In genomic region chrX:148592595-148592994, GRCh38 we compare ENCODE assay signal across 18 cellular contexts.
DNase-seq lines count a peak whose midpoint lies in the region; ATAC-seq, FAIRE-seq and TF ChIP-seq lines count a peak whose summit lies in the region.
"Had no signal": no experiment of that assay in that cellular context is flagged by ENCODE, and none has a peak within 500 bp of the region (broad histone marks: within the 10 kb centered on the region; RNA-seq: fewer than 3 reads in every experiment).

No MANE protein-coding gene starts in this region.

- H3K9ac ChIP-seq in BLaER1 treated with 17β-estradiol and CSF1 and Interleukin-3, amounts not matched to agents 10 nM and 100 nM: no peak overlapping the region
- H3K9ac ChIP-seq in Karpas-422 (ENCODE audit: low read length) (no peak overlapping the region), SU-DHL-6 (ENCODE audit: low read length) (peak overlapping the region; percentile 20; the same call in 1 of the 2 replicates), H1 (replicated peaks in 1 of 4; ENCODE audit: extremely low read depth in 1 of 4, low read depth in 3 of 4, low read length in 3 of 4) (no peak overlapping the region)
- H3K9ac ChIP-seq: GM23248 had no signal

- H3K79me1 ChIP-seq in H1 (ENCODE audit: low read depth, low read length): no peaks in the 10 kb centered on the region

- no peak for TF ChIP-seq POLR2A in H1 (IDR thresholded peaks at IDR 0.05; ENCODE audit: control extremely low read depth in 1 of 2, low read depth in 2 of 2, low read length in 2 of 2)

- CTCF ChIA-PET in H1 (lab: Charles Lee; ENCODE audit: partially characterized antibody): interaction anchor here (1.3 to 2.0 kb wide), 2 partner anchors 40 to 93 kb away, joined by 4 to 5 read pairs; no protein-coding TSS in a partner anchor

- intact Hi-C loops in heart right ventricle (cut with DNase I): no loop called here

- TF ChIP-seq CTCF in SU-DHL-6 (IDR thresholded peaks at IDR 0.05; ENCODE audit: insufficient read depth, low read length, poor library complexity, severe bottlenecking) (no peak), H1 (IDR thresholded peaks at IDR 0.05; ENCODE audit: control extremely low read depth in 1 of 3, insufficient read depth in 1 of 3, low read depth in 1 of 3, low read length in 3 of 3) (no peak), heart right ventricle (IDR thresholded peaks at IDR 0.05) (no peak)

- FAIRE-seq in H1 (lab: Jason Lieb, UNC): no peak
- FAIRE-seq: GM12892 had no signal

- no peak overlapping the region for H2AK5ac ChIP-seq in H1 (ENCODE audit: low read depth, low read length)

- H3K79me2 ChIP-seq in Karpas-422 (ENCODE audit: low read length) (peaks cover 98% of the 10 kb centered on the region), SU-DHL-6 (ENCODE audit: insufficient read depth, low read length) (peaks cover 100% of the 10 kb centered on the region), H1 (ENCODE audit: control insufficient read depth in 1 of 2, insufficient read depth in 2 of 2, low read length in 2 of 2) (no peaks in the 10 kb centered on the region)

- no peak overlapping the region for H3K4me3 ChIP-seq in BLaER1 treated with 17β-estradiol and CSF1 and Interleukin-3, amounts not matched to agents 10 nM and 100 nM
- H3K4me3 ChIP-seq in Karpas-422 (ENCODE audit: low read length): no peak overlapping the region
- no peak overlapping the region for H3K4me3 ChIP-seq in SU-DHL-6 (ENCODE audit: insufficient read depth, low read length, poor library complexity, severe bottlenecking)
- no peak overlapping the region for H3K4me3 ChIP-seq in H1 (ENCODE audit: extremely low read depth in 1 of 4, insufficient read depth in 2 of 4, low read depth in 3 of 4, low read length in 4 of 4)
- no peak overlapping the region for H3K4me3 ChIP-seq in heart right ventricle
- H3K4me3 ChIP-seq: GM23248 had no signal

- 50% methylated on average over 1 of the region's 1 CpG; no CpG with 5 or more reads in 1 of the 2 experiments for WGBS in H1 (ENCODE audit: extremely low coverage in 1 of 2, insufficient coverage in 1 of 2, insufficient read length in 1 of 2, insufficient replicate concordance in 2 of 2, low coverage in 1 of 2, low lambda C conversion rate in 2 of 2, missing lambda C conversion rate in 1 of 2), 2 experiments
- 55 to 75% methylated on average over 1 of the region's 1 CpG for WGBS in heart right ventricle, 2 donors

- H4K20me1 ChIP-seq in BLaER1 treated with 17β-estradiol and CSF1 and Interleukin-3, amounts not matched to agents 10 nM and 100 nM: peaks cover 0 to 68% (median 4%) of the 10 kb centered on the region in 11 experiments; a peak in 6 of 22 replicates
- no peaks in the 10 kb centered on the region for H4K20me1 ChIP-seq in Karpas-422 (ENCODE audit: insufficient read depth, low read depth, low read length)
- no peaks in the 10 kb centered on the region for H4K20me1 ChIP-seq in SU-DHL-6 (ENCODE audit: low read depth, low read length)
- H4K20me1 ChIP-seq in H1 (replicated peaks in 1 of 2; ENCODE audit: control insufficient read depth in 1 of 2, insufficient read depth in 2 of 2, low read length in 2 of 2): no peaks in the 10 kb centered on the region

- H3K4me1 ChIP-seq in BLaER1 treated with 17β-estradiol and CSF1 and Interleukin-3, amounts not matched to agents 10 nM and 100 nM: peaks cover 0 to 50% (median 17%) of the 10 kb centered on the region in 10 experiments; a peak in 14 of 20 replicates
- H3K4me1 ChIP-seq in Karpas-422 (ENCODE audit: low read length) (peaks cover 94% of the 10 kb centered on the region), H1 (replicated peaks in 1 of 4; ENCODE audit: control insufficient read depth in 3 of 4, insufficient read depth in 4 of 4, low read length in 3 of 4) (no peaks in the 10 kb centered on the region; a peak in 1 of 7 replicates), heart right ventricle (no peaks in the 10 kb centered on the region)

- H3K9me3 ChIP-seq in BLaER1 treated with 17β-estradiol and CSF1 and Interleukin-3, amounts not matched to agents 10 nM and 100 nM (replicated peaks in 1 of 11): peaks cover 0 to 42% (median 22%) of the 10 kb centered on the region in 11 experiments; a peak in 14 of 22 replicates
- no peaks in the 10 kb centered on the region for H3K9me3 ChIP-seq in Karpas-422 (ENCODE audit: low read length)
- H3K9me3 ChIP-seq in SU-DHL-6 (ENCODE audit: insufficient read depth, low read length): no peaks in the 10 kb centered on the region
- H3K9me3 ChIP-seq in H1 (ENCODE audit: insufficient read depth in 2 of 2, low read depth in 1 of 2, low read length in 1 of 2): no peaks in the 10 kb centered on the region
- H3K9me3 ChIP-seq in heart right ventricle: no peaks in the 10 kb centered on the region

- TF ChIP-seq RAD21 in H1 (IDR thresholded peaks at IDR 0.05 in 1 of 2, conservative IDR thresholded peaks at IDR 0.05 in 1 of 2; ENCODE audit: low read depth in 2 of 2, low read length in 2 of 2): no peak

- no peak overlapping the region for H3K14ac ChIP-seq in H1 (ENCODE audit: insufficient read length)

- H2BK120ac ChIP-seq in H1 (replicated peaks; ENCODE audit: low read depth, low read length): no peak overlapping the region

- no peaks in the 10 kb centered on the region for H3K23me2 ChIP-seq in H1 (ENCODE audit: low read depth, low read length)

- ATAC-seq in heart right ventricle: no peak

- POLR2A ChIA-PET in H1 (lab: Charles Lee; ENCODE audit: partially characterized antibody): no interaction called here

- no peak overlapping the region for H3K56ac ChIP-seq in H1 (replicated peaks; ENCODE audit: insufficient read length, low read depth, low read length)

- no peak for TF ChIP-seq EP300 in H1 (IDR thresholded peaks at IDR 0.05; ENCODE audit: borderline replicate concordance in 1 of 2, low read depth in 2 of 2, low read length in 2 of 2)

- no peak overlapping the region for H3K4ac ChIP-seq in H1 (replicated peaks; ENCODE audit: insufficient read length, low read depth, low read length)

- DNase-seq in Karpas-422: no peak
- DNase-seq in H1 (ENCODE audit: low read depth in 1 of 2, low spot score in 2 of 2): no peak
- DNase-seq in NCI-H526 treated with DMSO at 0.1 percent for 48 hours (lab: John Stamatoyannopoulos, UW): no peak
- no peak for DNase-seq in hippocampal formation (lab: John Stamatoyannopoulos, UW)
- DNase-seq in heart right ventricle: no peak
- DNase-seq in iPS-NIHi7 (ENCODE audit: extremely low spot score): no peak
- DNase-seq: 8988T; AML-193; C1 segment of cervical spinal cord; CD4-positive, alpha-beta memory T cell; DMS79; EL; GDM1; GM23248; H9 had no signal

- no peak overlapping the region for H2BK12ac ChIP-seq in H1 (ENCODE audit: low read depth, low read length)

- H3K27me3 ChIP-seq in BLaER1 treated with 17β-estradiol and CSF1 and Interleukin-3, amounts not matched to agents 10 nM and 100 nM: no peaks in the 10 kb centered on the region
- H3K27me3 ChIP-seq in Karpas-422 (ENCODE audit: low read length): no peaks in the 10 kb centered on the region
- no peaks in the 10 kb centered on the region for H3K27me3 ChIP-seq in SU-DHL-6 (ENCODE audit: low read length)
- no peaks in the 10 kb centered on the region for H3K27me3 ChIP-seq in H1 (replicated peaks in 1 of 4; ENCODE audit: control insufficient read depth in 3 of 4, extremely low read depth in 1 of 4, insufficient read depth in 3 of 4, low read length in 3 of 4)
- H3K27me3 ChIP-seq in heart right ventricle: no peaks in the 10 kb centered on the region

- H3F3A ChIP-seq in SU-DHL-6 (ENCODE audit: insufficient read depth): no peaks in the 10 kb centered on the region

- no peak overlapping the region for H4K91ac ChIP-seq in H1 (replicated peaks; ENCODE audit: insufficient read length, low read length)

- no peak overlapping the region for H2BK15ac ChIP-seq in H1 (ENCODE audit: low read length)

- H3K23ac ChIP-seq in H1 (ENCODE audit: insufficient read length): no peak overlapping the region

- peak overlapping the region in 8 of 11 experiments; percentile 6 to 48 (median 24); a peak in 10 of 22 replicates for H3K4me2 ChIP-seq in BLaER1 treated with 17β-estradiol and CSF1 and Interleukin-3, amounts not matched to agents 10 nM and 100 nM
- H3K4me2 ChIP-seq in Karpas-422 (ENCODE audit: low read depth, low read length, poor library complexity, severe bottlenecking) (no peak overlapping the region), SU-DHL-6 (ENCODE audit: low read depth, low read length, poor library complexity, severe bottlenecking) (peak overlapping the region; percentile 42), H1 (ENCODE audit: insufficient read depth in 1 of 2, low read depth in 2 of 2, low read length in 2 of 2) (no peak overlapping the region)

- H2BK20ac ChIP-seq in H1 (ENCODE audit: low read length): no peak overlapping the region

- H2AFZ ChIP-seq in Karpas-422 (ENCODE audit: low read length) (no peak overlapping the region), SU-DHL-6 (ENCODE audit: low read depth, low read length, severe bottlenecking) (no peak overlapping the region), H1 (ENCODE audit: low read length) (no peak overlapping the region)
- H2AFZ ChIP-seq: GM23248 had no signal

- peaks cover 0 to 33% (median 0%) of the 10 kb centered on the region in 11 experiments; a peak in 9 of 22 replicates for H3K36me3 ChIP-seq in BLaER1 treated with 17β-estradiol and CSF1 and Interleukin-3, amounts not matched to agents 10 nM and 100 nM
- no peaks in the 10 kb centered on the region; the same call in 1 of the 2 replicates for H3K36me3 ChIP-seq in Karpas-422 (ENCODE audit: insufficient read depth, low read length)
- H3K36me3 ChIP-seq in SU-DHL-6 (ENCODE audit: low read length): no peaks in the 10 kb centered on the region
- H3K36me3 ChIP-seq in H1 (ENCODE audit: control insufficient read depth in 2 of 4, insufficient read depth in 4 of 4, low read length in 3 of 4): no peaks in the 10 kb centered on the region
- H3K36me3 ChIP-seq in heart right ventricle: no peaks in the 10 kb centered on the region

- H3K9me2 ChIP-seq in Karpas-422 (replicated peaks; ENCODE audit: insufficient read depth, low read length): no peaks in the 10 kb centered on the region
- H3K9me2 ChIP-seq in SU-DHL-6 (replicated peaks; ENCODE audit: insufficient read depth, low read length): no peaks in the 10 kb centered on the region

- no peak overlapping the region for H4K5ac ChIP-seq in H1 (ENCODE audit: insufficient read length, low read depth, low read length)

- no peak overlapping the region for H3K18ac ChIP-seq in H1 (ENCODE audit: extremely low read depth, low read length)

- H3K27ac ChIP-seq in BLaER1 treated with 17β-estradiol and CSF1 and Interleukin-3, amounts not matched to agents 10 nM and 100 nM: peak overlapping the region in 2 of 11 experiments; percentile 19 to 29; a peak in 1 of 22 replicates
- H3K27ac ChIP-seq in Karpas-422 (ENCODE audit: low read length) (peak overlapping the region; percentile 68), SU-DHL-6 (ENCODE audit: low read depth, low read length) (peak overlapping the region; percentile 65), H1 (ENCODE audit: low read depth, low read length) (no peak overlapping the region), heart right ventricle (no peak overlapping the region)
- H3K27ac ChIP-seq: GM23248 had no signal

- no peak overlapping the region for H4K8ac ChIP-seq in H1 (ENCODE audit: extremely low read depth, insufficient read depth, low read length)

- H2BK5ac ChIP-seq in H1 (ENCODE audit: low read depth, low read length): no peak overlapping the region

TF ChIP-seq in H1, 55 proteins besides CTCF, POLR2A, EP300 and RAD21 (continues in another document):
- TF ChIP-seq TCF12 (IDR thresholded peaks at IDR 0.05; ENCODE audit: low read depth, low read length): no peak

Comparison
In these comparisons a context has a peak if more than half of its experiments do, and no peak if none do; other contexts are left out.
1. H3K27ac ChIP-seq: peak in Karpas-422 (single experiment) and SU-DHL-6 (single experiment); none in H1 (single experiment) and heart right ventricle (0 of 10).
2. H3K4me2 ChIP-seq: peak in BLaER1 treated with 17β-estradiol and CSF1 and Interleukin-3, amounts not matched to agents 10 nM and 100 nM (8 of 11) and SU-DHL-6 (single experiment); none in Karpas-422 (single experiment) and H1 (0 of 2).